In the genomic region with DNA sequence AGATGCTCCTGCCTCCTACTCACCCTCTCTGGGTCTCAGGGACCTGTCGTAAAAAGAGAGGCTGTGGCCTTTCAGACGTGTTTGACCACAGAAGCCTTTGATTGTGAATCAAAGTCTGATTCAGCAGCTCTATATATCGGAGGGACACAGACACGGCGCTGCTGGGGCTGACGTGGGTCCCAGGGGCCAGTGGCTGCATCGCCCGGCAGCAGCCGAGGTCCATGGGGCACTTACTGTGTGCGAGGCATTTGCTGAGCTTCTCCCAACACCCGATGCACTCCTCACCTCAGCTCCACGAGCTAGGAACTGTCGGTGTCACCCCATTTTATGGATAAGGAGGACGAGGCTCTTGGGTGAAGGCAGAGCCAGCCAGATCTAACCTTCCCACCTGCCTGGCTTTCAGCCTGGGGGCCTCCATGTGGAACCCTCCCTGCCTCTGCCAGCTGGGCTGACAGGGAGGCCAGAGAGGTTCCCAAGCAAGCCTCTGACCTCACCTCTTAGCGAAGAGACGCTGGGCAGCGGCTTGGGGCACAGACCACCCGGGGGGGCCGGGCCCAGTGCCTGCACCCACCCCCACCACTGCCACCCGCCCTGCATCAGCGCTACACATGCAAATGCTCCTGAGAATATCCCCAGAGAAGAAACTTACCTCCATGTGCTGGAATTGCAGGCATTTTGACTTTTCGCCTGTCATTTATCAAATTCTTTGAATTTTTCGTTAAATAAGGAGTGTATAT, we compare ENCODE assay signal across 20 cellular contexts. TPM values are rescaled to one million over a fixed set of nuclear protein-coding genes. Genes with fewer than 3 reads are reported as not detected.
DNase-seq lines count a peak whose midpoint lies in the region; ATAC-seq and TF ChIP-seq lines count a peak whose summit lies in the region.
"Had no signal": no experiment of that assay in that cellular context is flagged by ENCODE, and none has a peak within 500 bp of the region (broad histone marks: within the 10 kb centered on the region; RNA-seq: fewer than 3 reads in every experiment).

No MANE protein-coding gene starts in this region.

- 92% methylated on average over 16 to 23 of the region's 23 CpGs for WGBS in endodermal cell (ENCODE audit: insufficient coverage in 1 of 2, insufficient read length in 1 of 2), 2 experiments
- 84% methylated on average over 23 of the region's 23 CpGs for WGBS in smooth muscle cell (ENCODE audit: low lambda C conversion rate)

- intact Hi-C loops in left cardiac atrium (cut with DNase I) = no loop called here

- DNase-seq in right atrium auricular region (ENCODE audit: low spot score) (no peak), left cardiac atrium (no peak), endodermal cell (no peak), smooth muscle cell (lab: John Stamatoyannopoulos, UW; ENCODE audit: unreplicated experiment) (no peak), D341Med (ENCODE audit: low spot score) (no peak), hypothalamus (lab: John Stamatoyannopoulos, UW) (no peak), NOMO-1 treated with dmso at 0.1 percent for 144 hours (lab: John Stamatoyannopoulos, UW; ENCODE audit: unreplicated experiment) (no peak)
- DNase-seq in activated CD4-positive, alpha-beta T cell treated with anti-CD3 and anti-CD28 coated beads for 1 hour = no peak
- DNase-seq: 8988T, DMS 273 treated with DMSO at 0.1 percent for 48 hours, GDM1, KG1, NCI-H1436, NCI-H2081, NCI-H510A treated with DMSO at 0.1 percent for 48 hours, NCI-H82, SHP77, SK-N-SH had no signal

- no peaks in the 10 kb centered on the region for H3K36me3 ChIP-seq in right atrium auricular region
- H3K36me3 ChIP-seq in endodermal cell (ENCODE audit: control insufficient read depth, insufficient read depth, low read length) = peaks cover 47% of the 10 kb centered on the region
- no peaks in the 10 kb centered on the region for H3K36me3 ChIP-seq in smooth muscle cell (ENCODE audit: low read depth)

- peaks cover 0 to 84% of the 10 kb centered on the region in 2 donors for H3K4me1 ChIP-seq in right atrium auricular region
- peaks cover 15% of the 10 kb centered on the region for H3K4me1 ChIP-seq in endodermal cell (ENCODE audit: control insufficient read depth, insufficient read depth, low read length)
- H3K4me1 ChIP-seq in smooth muscle cell (ENCODE audit: low read depth) = peaks cover 9% of the 10 kb centered on the region

- peaks cover 100% of the 10 kb centered on the region for H4K20me1 ChIP-seq in smooth muscle cell (ENCODE audit: low read depth)

- H3K27ac ChIP-seq in right atrium auricular region (peak overlapping the region; percentile 18 to 47), endodermal cell (ENCODE audit: low read depth, low read length) (peak overlapping the region; percentile 100), smooth muscle cell (ENCODE audit: low read depth) (peak overlapping the region; percentile 97)

- H3K79me2 ChIP-seq in smooth muscle cell (ENCODE audit: low read depth) = peaks cover 99% of the 10 kb centered on the region

- no peaks in the 10 kb centered on the region for H3K9me3 Mint-ChIP-seq in endodermal cell

- peak overlapping the region; percentile 48 for H3K27ac Mint-ChIP-seq in endodermal cell

- H2AFZ ChIP-seq in smooth muscle cell (ENCODE audit: low read depth) = no peak overlapping the region

- no peak overlapping the region for H3K9ac ChIP-seq in endodermal cell (ENCODE audit: extremely low read depth, low read length, poor library complexity, severe bottlenecking)
- no peak overlapping the region for H3K9ac ChIP-seq in smooth muscle cell (ENCODE audit: low read depth)
- H3K9ac ChIP-seq: SK-N-SH had no signal

- no peak overlapping the region for H3K4me2 ChIP-seq in smooth muscle cell
- H3K4me2 ChIP-seq: SK-N-SH had no signal

- H3K27me3 ChIP-seq in right atrium auricular region (no peaks in the 10 kb centered on the region), endodermal cell (ENCODE audit: control insufficient read depth, insufficient read depth, low read length, poor library complexity, severe bottlenecking) (no peaks in the 10 kb centered on the region), smooth muscle cell (ENCODE audit: low read depth) (no peaks in the 10 kb centered on the region)

- peaks cover 45% of the 10 kb centered on the region for H3K4me1 Mint-ChIP-seq in endodermal cell

- no peaks in the 10 kb centered on the region for H3K27me3 Mint-ChIP-seq in endodermal cell (ENCODE audit: insufficient read depth)

- ATAC-seq in left cardiac atrium = no peak
- ATAC-seq: GM12878, HepG2 had no signal

- H3K9me3 ChIP-seq in right atrium auricular region (no peaks in the 10 kb centered on the region), endodermal cell (ENCODE audit: control insufficient read depth, low read length) (no peaks in the 10 kb centered on the region), smooth muscle cell (replicated peaks; ENCODE audit: low read depth) (no peaks in the 10 kb centered on the region)
- H3K9me3 ChIP-seq: SK-N-SH had no signal

- no peak overlapping the region for H3K4me3 ChIP-seq in right atrium auricular region
- no peak overlapping the region for H3K4me3 ChIP-seq in endodermal cell (ENCODE audit: low read length)
- H3K4me3 ChIP-seq in smooth muscle cell = no peak overlapping the region
- H3K4me3 ChIP-seq: GM12878 had no signal

- no peak overlapping the region for H3K4me3 Mint-ChIP-seq in endodermal cell

- no peak for TF ChIP-seq CTCF in right atrium auricular region (IDR thresholded peaks at IDR 0.05)
- TF ChIP-seq CTCF in endodermal cell (conservative IDR thresholded peaks at IDR 0.05) = no peak
- TF ChIP-seq CTCF in smooth muscle cell (IDR thresholded peaks at IDR 0.05; ENCODE audit: borderline replicate concordance, insufficient read depth, poor library complexity, severe bottlenecking) = no peak

- H3K36me3 Mint-ChIP-seq in endodermal cell (ENCODE audit: low read depth) = peaks cover 5% of the 10 kb centered on the region

- no peaks in the 10 kb centered on the region for H3F3A ChIP-seq in smooth muscle cell (ENCODE audit: low read depth)

RNA-seq across cellular contexts. Expression of a gene that starts 19.9 kb away (rescaled TPM):
- total RNA-seq in right atrium auricular region (10 to 100 TPM; 12.5 to 16.7 TPM), left cardiac atrium (10 to 100 TPM; 28.3 to 60.3 TPM), endodermal cell (10 to 100 TPM; 18.8 to 37.4 TPM), smooth muscle cell (26.6 and 37.2 TPM in 2 replicates)
- polyA plus RNA-seq in endodermal cell (2013, experiment 1 of 2) = 56.8 TPM
- polyA plus RNA-seq in endodermal cell (2013, experiment 2 of 2) = 65.5 TPM
- polyA plus RNA-seq in smooth muscle cell = 81.9 and 143 TPM in 2 replicates
- total RNA-seq: HepG2 had no signal
- polyA plus RNA-seq: HepG2 had no signal

Comparison
In these comparisons a context has a peak if more than half of its experiments do, and no peak if none do; other contexts are left out.
1. H3K27ac ChIP-seq: peak in every context shown above with its lines; median percentile 100 in endodermal cell; 97 in smooth muscle cell; 32 in right atrium auricular region.